In genomic region chr13:103895835-103896520, GRCh38 we compare ENCODE assay signal across 23 cellular contexts.
"Had no signal": no experiment of that assay in that cellular context is flagged by ENCODE, and none has a peak within 500 bp of the region (broad histone marks: within the 10 kb centered on the region; RNA-seq: fewer than 3 reads in every experiment).

No MANE protein-coding gene starts in this region.

- H3K4me3 ChIP-seq: body of pancreas, upper lobe of right lung had no signal

- H3K27ac ChIP-seq: body of pancreas, foreskin keratinocyte, upper lobe of right lung had no signal

- H3K36me3 ChIP-seq: upper lobe of right lung had no signal

- ATAC-seq: activated CD8-positive, alpha-beta memory T cell treated with anti-CD3 and anti-CD28 coated beads, Interleukin-2, amount 10 ng/mL, durations not matched to agents 7 days and 5 days; activated T-helper 17 cell treated with anti-CD3 and anti-CD28 coated beads, Interleukin-2, amount 50 U/mL, for 72 hours; body of pancreas; foreskin keratinocyte; left lobe of liver; upper lobe of right lung had no signal

- H3K4me1 ChIP-seq: body of pancreas, foreskin keratinocyte, upper lobe of right lung had no signal

- H3K27me3 ChIP-seq: body of pancreas, foreskin keratinocyte, upper lobe of right lung had no signal

- H3K9me3 ChIP-seq: body of pancreas, upper lobe of right lung had no signal

- DNase-seq: activated B cell treated with CpG ODN at 0.5 μM for 24 hours; activated CD4-positive, alpha-beta memory T cell treated with anti-CD3 and anti-CD28 coated beads, Interleukin-2, amount 10 ng/mL, durations not matched to agents 7 days and 5 days; activated CD4-positive, alpha-beta T cell treated with anti-CD3 and anti-CD28 coated beads for 4 hours; activated CD8-positive, alpha-beta memory T cell treated with anti-CD3 and anti-CD28 coated beads, Interleukin-2, amount 10 ng/mL, durations not matched to agents 7 days and 5 days; activated naive CD4-positive, alpha-beta T cell treated with anti-CD3 and anti-CD28 coated beads for 36 hours; activated T-cell treated with anti-CD3 and anti-CD28 coated beads, Interleukin-2, amount 50 U/mL, for 1 hour; body of pancreas; caudate nucleus; endodermal cell; foreskin keratinocyte; glutamatergic neuron; hippocampal formation; midbrain; nephron progenitor cell; nucleus accumbens; retina; stimulated activated CD4-positive, alpha-beta T cell treated with anti-CD3 and anti-CD28 coated beads, Interleukin-12 subunit alpha, Interleukin-12 subunit beta, amount 100 ng/mL, for 4 hours; stimulated activated CD4-positive, alpha-beta T cell treated with anti-CD3 and anti-CD28 coated beads, Interleukin-1b, Interleukin-23, amount 100 ng/mL, for 48 hours; stimulated activated CD8-positive, alpha-beta memory T cell treated with anti-CD3 and anti-CD28 coated beads, Interleukin-4, amount 100 ng/mL, for 48 hours; stimulated activated naive CD4-positive, alpha-beta T cell; upper lobe of right lung had no signal
